In the genomic region with DNA sequence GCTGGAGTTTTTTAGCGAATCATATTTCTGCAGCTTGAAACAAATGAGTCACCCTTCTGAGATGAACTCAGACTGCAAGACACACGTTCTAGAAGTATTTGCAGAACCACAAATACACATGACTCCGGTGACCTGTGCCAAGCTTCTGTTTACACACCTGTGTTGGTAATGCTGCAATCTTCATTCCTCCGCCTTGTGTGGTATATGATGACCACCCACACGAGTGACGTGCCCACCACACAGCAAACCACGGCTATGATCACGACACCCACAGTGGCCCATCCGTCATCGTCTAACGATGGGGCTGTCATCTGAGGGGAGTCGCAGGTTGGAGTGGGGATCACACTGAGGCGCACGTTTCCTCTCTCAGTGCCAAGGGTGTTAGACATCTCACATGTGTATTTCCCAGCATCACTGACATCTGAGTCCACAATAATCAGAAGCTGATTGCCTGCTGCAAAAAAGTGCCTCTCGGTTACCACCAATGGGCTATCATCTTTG, we compare ENCODE assay signal across 1 cellular context.
A peak's percentile ranks its signal among the peaks of the same experiment; 100 is the strongest.
TF ChIP-seq lines count a peak whose summit lies in the region.

No MANE protein-coding gene starts in this region.

TF ChIP-seq in GM12878, 131 proteins besides CTCF, POLR2A, EP300 and RAD21 (continued from another document):
- TF ChIP-seq EED (IDR thresholded peaks at IDR 0.05; ENCODE audit: low read depth) (no peak), LARP7 (IDR thresholded peaks at IDR 0.05) (no peak), MTA2 (IDR thresholded peaks at IDR 0.05; ENCODE audit: low read depth) (peak; percentile 74; the same call in 1 of the 2 replicates), BHLHE40 (IDR thresholded peaks at IDR 0.05; ENCODE audit: borderline replicate concordance in 1 of 2, low read depth in 2 of 2, low read length in 1 of 2) (peak; percentile 40 to 78; a peak in 3 of 4 replicates), BACH1 (IDR thresholded peaks at IDR 0.05; ENCODE audit: borderline replicate concordance) (no peak), ZNF24 (IDR thresholded peaks at IDR 0.05) (no peak), BCL11A (IDR thresholded peaks at IDR 0.05; ENCODE audit: low read depth, low read length) (peak; percentile 13; the same call in 1 of the 2 replicates), TARDBP (IDR thresholded peaks at IDR 0.05; ENCODE audit: borderline replicate concordance) (no peak), PAX5 (IDR thresholded peaks at IDR 0.05; ENCODE audit: borderline replicate concordance, low read depth, low read length) (no peak), PML (IDR thresholded peaks at IDR 0.05; ENCODE audit: low read length) (no peak), MEF2B (IDR thresholded peaks at IDR 0.05; ENCODE audit: partially characterized antibody, poor library complexity, severe bottlenecking) (no peak), NR2F1 (conservative IDR thresholded peaks at IDR 0.05) (0 out of 2 replicates have a peak, but pooled peaks have one; percentile 20), YBX1 (IDR thresholded peaks at IDR 0.05) (no peak)
- TF ChIP-seq, protein P1, sequence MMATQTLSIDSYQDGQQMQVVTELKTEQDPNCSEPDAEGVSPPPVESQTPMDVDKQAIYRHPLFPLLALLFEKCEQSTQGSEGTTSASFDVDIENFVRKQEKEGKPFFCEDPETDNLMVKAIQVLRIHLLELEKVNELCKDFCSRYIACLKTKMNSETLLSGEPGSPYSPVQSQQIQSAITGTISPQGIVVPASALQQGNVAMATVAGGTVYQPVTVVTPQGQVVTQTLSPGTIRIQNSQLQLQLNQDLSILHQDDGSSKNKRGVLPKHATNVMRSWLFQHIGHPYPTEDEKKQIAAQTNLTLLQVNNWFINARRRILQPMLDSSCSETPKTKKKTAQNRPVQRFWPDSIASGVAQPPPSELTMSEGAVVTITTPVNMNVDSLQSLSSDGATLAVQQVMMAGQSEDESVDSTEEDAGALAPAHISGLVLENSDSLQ (IDR thresholded peaks at IDR 0.05), result peak; percentile 60; the same call in 1 of the 2 replicates
- TF ChIP-seq, protein P2, sequence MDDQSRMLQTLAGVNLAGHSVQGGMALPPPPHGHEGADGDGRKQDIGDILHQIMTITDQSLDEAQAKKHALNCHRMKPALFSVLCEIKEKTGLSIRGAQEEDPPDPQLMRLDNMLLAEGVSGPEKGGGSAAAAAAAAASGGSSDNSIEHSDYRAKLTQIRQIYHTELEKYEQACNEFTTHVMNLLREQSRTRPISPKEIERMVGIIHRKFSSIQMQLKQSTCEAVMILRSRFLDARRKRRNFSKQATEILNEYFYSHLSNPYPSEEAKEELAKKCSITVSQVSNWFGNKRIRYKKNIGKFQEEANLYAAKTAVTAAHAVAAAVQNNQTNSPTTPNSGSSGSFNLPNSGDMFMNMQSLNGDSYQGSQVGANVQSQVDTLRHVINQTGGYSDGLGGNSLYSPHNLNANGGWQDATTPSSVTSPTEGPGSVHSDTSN (IDR thresholded peaks at IDR 0.05; ENCODE audit: insufficient replicate concordance, low read depth, low read length), result peak; percentile 13
